22 cellular contexts compared by ENCODE assay signal in the genomic region with DNA sequence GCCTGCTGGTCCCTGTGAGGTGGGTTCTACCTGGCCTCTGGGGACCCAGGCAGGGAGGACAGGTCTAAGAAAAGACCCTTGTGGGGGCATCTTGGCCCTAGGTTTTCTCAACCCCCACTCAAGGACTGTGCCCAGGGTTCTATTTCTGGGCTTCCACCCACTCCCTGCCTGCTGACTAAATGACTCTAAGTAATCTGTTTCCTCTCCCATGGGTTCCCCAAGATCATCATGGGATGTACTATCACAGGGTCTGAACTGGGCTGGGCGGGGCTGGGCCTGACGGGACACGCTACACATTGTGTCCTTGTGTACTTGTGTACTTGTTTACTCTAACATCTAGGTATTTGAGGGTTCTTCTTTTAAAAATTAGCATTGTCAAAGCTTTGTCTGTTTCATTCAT. TPM values are rescaled to one million over a fixed set of nuclear protein-coding genes. Genes with fewer than 3 reads are reported as not detected.
"Had no signal": no experiment of that assay in that cellular context is flagged by ENCODE, and none has a peak within 500 bp of the region (broad histone marks: within the 10 kb centered on the region; RNA-seq: fewer than 3 reads in every experiment).

No MANE protein-coding gene starts in this region.

- DNase-seq: activated CD4-positive, alpha-beta T cell treated with anti-CD3 and anti-CD28 coated beads for 1 hour; activated naive CD4-positive, alpha-beta T cell treated with anti-CD3 and anti-CD28 coated beads, Interleukin-2, amount 10 ng/mL, durations not matched to agents 7 days and 5 days; activated T-cell treated with anti-CD3 and anti-CD28 coated beads, Interleukin-2, amount 50 U/mL, for 1 hour; effector CD8-positive, alpha-beta T cell; erythroblast; foreskin fibroblast; kidney glomerular epithelial cell; left ventricle myocardium superior; right lobe of liver; small intestine; stimulated activated CD4-positive, alpha-beta T cell treated with anti-CD3 and anti-CD28 coated beads, Interleukin-15, amount 100 ng/mL, for 24 hours; stimulated activated CD8-positive, alpha-beta memory T cell treated with anti-CD3 and anti-CD28 coated beads, Interleukin-4, amount 100 ng/mL, for 48 hours; stimulated activated naive B cell treated with anti-CD40 and anti-IgM and Interleukin-4, amounts not matched to agents 10 μg/mL and 1 μg/mL and 100 μg/mL, for 72 hours; T-helper 9 cell; testis had no signal

- H3K36me3 ChIP-seq: neutrophil, right lobe of liver had no signal

- H3K27ac ChIP-seq: neutrophil, right lobe of liver, testis had no signal

- H3K27me3 ChIP-seq: right lobe of liver, testis had no signal

- H3K4me3 ChIP-seq: right lobe of liver, testis had no signal

- H3K4me1 ChIP-seq: testis had no signal

- H3K9me3 ChIP-seq: right lobe of liver, testis had no signal

- ATAC-seq: left ventricle myocardium superior; natural killer cell treated with Interleukin-12 subunit alpha and Interleukin-12 subunit beta and Interleukin-15 and Interleukin-18, amount 100 ng/mL, for 72 hours; right lobe of liver; stimulated activated naive B cell treated with anti-CD40 and anti-IgM and Interleukin-4, amounts not matched to agents 10 μg/mL and 1 μg/mL and 100 μg/mL, for 72 hours had no signal

RNA-seq across cellular contexts. Expression of a gene that starts 10.4 kb away (rescaled TPM):
- total RNA-seq: cardiac septum, fibroblast of lung, glomerular endothelial cell, left ventricle myocardium superior had no signal
- polyA plus RNA-seq: fibroblast of lung had no signal

RNA-seq across cellular contexts. Expression of a gene that starts 53.4 kb away (rescaled TPM):
- total RNA-seq: activated T-helper 2 cell treated with anti-CD3 and anti-CD28 coated beads, Interferon-gamma antibody, Interleukin-2, Interleukin-4, amounts not matched to agents 10 μg/mL and 5 μg/mL and 100 μg/mL, durations not matched to agents 14 hours and 24 hours and 36 hours; T-helper 1 cell treated with Interleukin-12 subunit alpha and Interleukin-12 subunit beta and Interleukin-4 antibody, amounts not matched to agents 30 ng/mL and 1 ng/mL, for 36 hours had no signal
